In the genomic region with DNA sequence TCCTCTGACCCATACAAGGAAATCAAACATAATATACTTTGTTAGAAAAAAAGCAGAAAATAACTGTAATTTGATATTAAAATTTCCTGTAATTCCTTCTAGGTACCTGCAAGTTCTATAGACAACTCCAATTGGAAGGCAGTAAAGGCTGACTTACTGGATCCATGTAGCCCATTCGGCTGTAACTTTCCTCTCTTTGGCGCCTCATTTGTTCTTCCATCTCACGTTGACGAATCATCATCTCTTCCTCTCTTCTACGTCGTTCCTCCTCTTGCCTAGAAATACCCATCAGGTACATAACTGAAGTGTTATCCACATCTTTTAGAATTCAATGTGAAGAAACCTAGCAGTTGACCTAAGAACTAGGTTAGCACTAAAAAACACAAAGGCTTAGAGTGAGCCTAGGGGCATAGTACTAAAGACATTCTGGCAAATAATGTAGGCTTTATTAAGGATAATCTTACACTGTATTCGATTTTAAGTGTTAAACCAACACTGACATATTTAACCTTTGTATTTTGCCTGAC, we compare ENCODE assay signal across 1 cellular context.
TF ChIP-seq lines count a peak whose summit lies in the region.

No MANE protein-coding gene starts in this region.

TF ChIP-seq in H1, 55 proteins besides CTCF, POLR2A, EP300 and RAD21:
- TF ChIP-seq POLR2AphosphoS5 (IDR thresholded peaks at IDR 0.05; ENCODE audit: low read depth, low read length) (peak; percentile 50; the same call in 1 of the 2 replicates), SRF (IDR thresholded peaks at IDR 0.05; ENCODE audit: low read depth, low read length) (no peak), RNF2 (IDR thresholded peaks at IDR 0.05; ENCODE audit: borderline replicate concordance, low read depth, low read length, missing control alignments, poor library complexity, severe bottlenecking) (no peak)
